ENCODE assay signal across 22 cellular contexts in genomic region chr4:119197772-119198212, GRCh38. TPM values are rescaled to one million over a fixed set of nuclear protein-coding genes. Genes with fewer than 3 reads are reported as not detected.
DNase-seq lines count a peak whose midpoint lies in the region; ATAC-seq and TF ChIP-seq lines count a peak whose summit lies in the region.
"Had no signal": no experiment of that assay in that cellular context is flagged by ENCODE, and none has a peak within 500 bp of the region (broad histone marks: within the 10 kb centered on the region; RNA-seq: fewer than 3 reads in every experiment).

No MANE protein-coding gene starts in this region.

- DNase-seq in NCI-H146 (lab: John Stamatoyannopoulos, UW): peak; percentile 8
- DNase-seq in NCI-H146 treated with DMSO at 0.1 percent for 48 hours (lab: John Stamatoyannopoulos, UW; ENCODE audit: unreplicated experiment): no peak
- no peak for DNase-seq in WTC11 (ENCODE audit: low spot score)
- DNase-seq in neural progenitor cell (ENCODE audit: low spot score): no peak
- DNase-seq in tibial nerve (ENCODE audit: low spot score in 2 of 2): no peak
- no peak for DNase-seq in H4 (ENCODE audit: low spot score)
- DNase-seq: AML-193; BE2C; CD4-positive, alpha-beta T cell; CD8-positive, alpha-beta memory T cell; DMS 273 treated with DMSO at 0.1 percent for 48 hours; DMS79; EL; GDM1; GM23248; H7; HCEC 1CT had no signal

- H3K4me1 ChIP-seq in neural progenitor cell: no peaks in the 10 kb centered on the region
- no peaks in the 10 kb centered on the region for H3K4me1 ChIP-seq in tibial nerve

- no peak for TF ChIP-seq POLR2A in tibial nerve (IDR thresholded peaks at IDR 0.05)

- H3K4me3 Mint-ChIP-seq in WTC11 (no peak overlapping the region), neural progenitor cell (no peak overlapping the region)
- H3K4me3 Mint-ChIP-seq: CD14-positive monocyte; CD4-positive, alpha-beta T cell; CD8-positive, alpha-beta memory T cell had no signal

- no peaks in the 10 kb centered on the region for H3F3A ChIP-seq in neural progenitor cell (ENCODE audit: low read depth)

- peak overlapping the region; percentile 42 for H2AFZ ChIP-seq in neural progenitor cell (replicated peaks)
- H2AFZ ChIP-seq: GM23248 had no signal

- CTCF ChIA-PET in WTC11 (lab: Charles Lee): interaction anchor here (1.1 kb wide), 1 partner anchor 158 kb away, joined by 3 read pairs; no protein-coding TSS in a partner anchor

- H3K4me1 Mint-ChIP-seq in WTC11 (no peaks in the 10 kb centered on the region), neural progenitor cell (no peaks in the 10 kb centered on the region)

- H3K79me2 ChIP-seq in neural progenitor cell (ENCODE audit: low read depth): no peaks in the 10 kb centered on the region

- no peaks in the 10 kb centered on the region for H4K20me1 ChIP-seq in neural progenitor cell (ENCODE audit: low read depth)
- H4K20me1 ChIP-seq: BLaER1 treated with 17β-estradiol and CSF1 and Interleukin-3, amounts not matched to agents 10 nM and 100 nM had no signal

- H3K27me3 Mint-ChIP-seq in WTC11 (ENCODE audit: low read depth) (peaks cover 6% of the 10 kb centered on the region; the same call in 1 of the 2 replicates), neural progenitor cell (ENCODE audit: insufficient read depth, low read depth) (no peaks in the 10 kb centered on the region)

- H3K27ac ChIP-seq in neural progenitor cell (no peak overlapping the region), tibial nerve (no peak overlapping the region)
- H3K27ac ChIP-seq: 22Rv1; BLaER1 treated with 17β-estradiol and CSF1 and Interleukin-3, amounts not matched to agents 10 nM and 100 nM; GM23248 had no signal

- H3K36me3 ChIP-seq in neural progenitor cell (no peaks in the 10 kb centered on the region), tibial nerve (no peaks in the 10 kb centered on the region)
- H3K36me3 ChIP-seq: BE2C; BLaER1 treated with 17β-estradiol and CSF1 and Interleukin-3, amounts not matched to agents 10 nM and 100 nM had no signal

- H3K9ac ChIP-seq in neural progenitor cell: no peak overlapping the region
- H3K9ac ChIP-seq: BLaER1 treated with 17β-estradiol and CSF1 and Interleukin-3, amounts not matched to agents 10 nM and 100 nM; GM23248 had no signal

- H3K9me3 Mint-ChIP-seq in WTC11 (peaks cover 37% of the 10 kb centered on the region), neural progenitor cell (peaks cover 24% of the 10 kb centered on the region)

- POLR2A ChIA-PET in WTC11 (lab: Charles Lee): no interaction called here

- no peaks in the 10 kb centered on the region for H3K9me3 ChIP-seq in neural progenitor cell (ENCODE audit: low read depth)
- no peaks in the 10 kb centered on the region for H3K9me3 ChIP-seq in tibial nerve
- H3K9me3 ChIP-seq: BE2C had no signal

- ATAC-seq in WTC11 (no peak), HG02981 (IDR thresholded peaks at IDR 0.05; ENCODE audit: unreplicated experiment) (no peak)
- ATAC-seq: GM12878 had no signal

- 91% methylated on average over 10 to 11 of the region's 11 CpGs for WGBS in tibial nerve, 2 donors

- H3K4me2 ChIP-seq in neural progenitor cell: no peak overlapping the region
- H3K4me2 ChIP-seq: BLaER1 treated with 17β-estradiol and CSF1 and Interleukin-3, amounts not matched to agents 10 nM and 100 nM had no signal

- H3K4me3 ChIP-seq in neural progenitor cell: no peak overlapping the region
- H3K4me3 ChIP-seq in tibial nerve: no peak overlapping the region
- H3K4me3 ChIP-seq: BLaER1 treated with 17β-estradiol and CSF1 and Interleukin-3, amounts not matched to agents 10 nM and 100 nM; GM12878; GM23248 had no signal

- H3K27me3 ChIP-seq in neural progenitor cell (no peaks in the 10 kb centered on the region), tibial nerve (peaks cover 0 to 2% of the 10 kb centered on the region in 2 donors)
- H3K27me3 ChIP-seq: BE2C; BLaER1 treated with 17β-estradiol and CSF1 and Interleukin-3, amounts not matched to agents 10 nM and 100 nM had no signal

- H3K27ac Mint-ChIP-seq in WTC11: no peak overlapping the region
- peak overlapping the region; percentile 76 for H3K27ac Mint-ChIP-seq in neural progenitor cell
- H3K27ac Mint-ChIP-seq: CD14-positive monocyte; CD4-positive, alpha-beta T cell; CD8-positive, alpha-beta memory T cell had no signal

- H3K36me3 Mint-ChIP-seq in WTC11: peaks cover 23% of the 10 kb centered on the region
- no peaks in the 10 kb centered on the region for H3K36me3 Mint-ChIP-seq in neural progenitor cell
- H3K36me3 Mint-ChIP-seq: CD14-positive monocyte had no signal

- TF ChIP-seq EP300 in tibial nerve (IDR thresholded peaks at IDR 0.05): no peak

- TF ChIP-seq CTCF in WTC11 (IDR thresholded peaks at IDR 0.05) (no peak), neural progenitor cell (IDR thresholded peaks at IDR 0.05) (no peak), tibial nerve (IDR thresholded peaks at IDR 0.05) (no peak)

TF ChIP-seq in WTC11, 78 proteins besides CTCF, POLR2A, EP300 and RAD21:
- TF ChIP-seq GABPB1 (CRISPR knock-in tag; IDR thresholded peaks at IDR 0.05): peak; percentile 23; the same call in 1 of the 2 replicates
- TF ChIP-seq CREM (CRISPR knock-in tag; IDR thresholded peaks at IDR 0.05): no peak

RNA-seq across cellular contexts. Expression of gene USP53, which starts 14.7 kb away (rescaled TPM):
- total RNA-seq in WTC11 (2021) (17.1 to 20.1 TPM (median 19.2 TPM) in 3 replicates), neural progenitor cell (ENCODE audit: low replicate concordance) (14.6 and 38.7 TPM in 2 replicates), tibial nerve (100 to 1,000 TPM; 549 to 892 (median 654) TPM)
- total RNA-seq in H4 (2014; rRNA removed; shearing (Covaris generic)): 2.8 and 6.7 TPM in 2 replicates

Comparison
In these comparisons a context has a peak if more than half of its experiments do, and no peak if none do; other contexts are left out.
1. RNA of gene USP53, which starts 14.7 kb away (total RNA-seq): 549 to 892 TPM in tibial nerve; 14.6 to 38.7 TPM in neural progenitor cell, 17.1 to 20.1 TPM in WTC11 and 2.8 to 6.7 TPM in H4; every median in the first group is over 10 times any median in the second.